ENCODE assay signal across 1 cellular context in the genomic region with DNA sequence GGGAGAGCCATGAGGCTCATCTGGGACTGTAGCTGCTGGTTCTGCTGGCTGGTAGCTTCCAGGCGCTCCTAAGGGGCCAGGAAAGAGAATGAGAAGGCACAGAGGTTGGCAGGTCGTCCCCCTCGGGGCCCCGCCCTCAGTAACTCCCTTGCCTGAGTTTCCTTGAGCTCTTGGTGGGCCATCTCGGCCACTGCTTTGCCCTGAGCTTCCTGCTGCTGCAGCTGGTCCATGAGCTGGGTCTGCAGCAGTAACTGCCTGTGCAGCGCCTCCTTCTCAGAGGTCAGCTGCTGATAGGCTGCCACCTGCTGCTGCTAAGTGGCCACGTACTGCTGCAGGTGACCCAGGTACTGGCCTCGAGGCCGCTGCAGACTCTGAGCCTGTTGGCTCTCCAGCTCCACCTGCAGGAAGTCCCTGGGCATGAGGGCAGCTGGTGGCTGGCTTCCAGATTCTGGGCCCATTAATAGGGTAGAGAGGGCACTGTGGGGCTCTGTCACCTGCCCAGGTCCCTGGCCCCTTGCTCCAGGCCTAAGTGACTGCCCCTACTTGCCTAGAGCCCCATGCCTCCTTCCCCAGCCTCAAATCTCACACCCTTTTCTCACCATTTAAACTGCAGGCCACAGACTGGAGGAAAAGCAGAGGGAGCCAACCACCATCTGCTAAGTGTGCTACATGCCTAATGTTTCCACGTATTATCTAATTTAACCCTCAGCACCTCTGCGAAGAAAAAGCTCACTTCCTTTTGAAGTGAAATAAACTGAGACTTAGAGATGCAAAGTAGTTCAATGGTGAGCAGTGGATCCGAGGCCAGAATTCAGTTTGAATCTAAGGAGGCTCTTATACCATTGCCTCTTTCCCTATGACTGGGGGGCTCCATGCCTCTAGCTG.
TF ChIP-seq lines count a peak whose summit lies in the region.

No MANE protein-coding gene starts in this region.

TF ChIP-seq in WTC11, 78 proteins besides CTCF, POLR2A, EP300 and RAD21 (continued from another document):
- TF ChIP-seq TEAD1 (CRISPR knock-in tag; IDR thresholded peaks at IDR 0.05) (peak; percentile 42; the same call in 1 of the 2 replicates), NR2C2 (CRISPR knock-in tag; IDR thresholded peaks at IDR 0.05) (no peak), NR3C1 (CRISPR knock-in tag; conservative IDR thresholded peaks at IDR 0.05; ENCODE audit: low read depth) (no peak), FOXP1 (CRISPR knock-in tag; IDR thresholded peaks at IDR 0.05; ENCODE audit: borderline replicate concordance) (peak; percentile 67; the same call in 1 of the 2 replicates)
- TF ChIP-seq, protein P1, sequence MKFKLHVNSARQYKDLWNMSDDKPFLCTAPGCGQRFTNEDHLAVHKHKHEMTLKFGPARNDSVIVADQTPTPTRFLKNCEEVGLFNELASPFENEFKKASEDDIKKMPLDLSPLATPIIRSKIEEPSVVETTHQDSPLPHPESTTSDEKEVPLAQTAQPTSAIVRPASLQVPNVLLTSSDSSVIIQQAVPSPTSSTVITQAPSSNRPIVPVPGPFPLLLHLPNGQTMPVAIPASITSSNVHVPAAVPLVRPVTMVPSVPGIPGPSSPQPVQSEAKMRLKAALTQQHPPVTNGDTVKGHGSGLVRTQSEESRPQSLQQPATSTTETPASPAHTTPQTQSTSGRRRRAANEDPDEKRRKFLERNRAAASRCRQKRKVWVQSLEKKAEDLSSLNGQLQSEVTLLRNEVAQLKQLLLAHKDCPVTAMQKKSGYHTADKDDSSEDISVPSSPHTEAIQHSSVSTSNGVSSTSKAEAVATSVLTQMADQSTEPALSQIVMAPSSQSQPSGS (CRISPR knock-in tag; IDR thresholded peaks at IDR 0.05; ENCODE audit: borderline replicate concordance, low read depth): no peak
